25 cellular contexts compared by ENCODE assay signal in the genomic region with DNA sequence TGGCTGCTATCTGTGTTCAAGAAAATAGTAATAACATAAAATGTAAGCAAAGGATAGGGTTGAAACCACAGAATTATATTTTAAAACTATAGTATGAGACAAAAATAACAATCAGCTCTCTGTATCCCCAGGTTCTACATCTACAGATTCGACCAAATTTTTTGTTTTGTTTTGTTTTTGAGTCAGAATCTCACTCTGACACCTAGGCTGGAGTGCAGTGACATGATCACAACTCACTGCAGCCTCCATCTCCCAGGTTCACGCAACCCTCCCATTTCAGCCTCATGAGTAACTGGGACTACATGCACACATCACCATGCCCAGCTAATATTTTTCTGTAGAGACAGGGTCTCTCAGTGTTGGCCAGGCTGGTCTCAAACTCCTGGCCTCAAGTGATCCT.
DNase-seq lines count a peak whose midpoint lies in the region; ATAC-seq, FAIRE-seq and TF ChIP-seq lines count a peak whose summit lies in the region.
"Had no signal": no experiment of that assay in that cellular context is flagged by ENCODE, and none has a peak within 500 bp of the region (broad histone marks: within the 10 kb centered on the region; RNA-seq: fewer than 3 reads in every experiment).

No MANE protein-coding gene starts in this region.

- H3K4me1 ChIP-seq in HepG2 (ENCODE audit: insufficient read depth, low read length) (no peaks in the 10 kb centered on the region), right lobe of liver (no peaks in the 10 kb centered on the region), mesendoderm (ENCODE audit: control insufficient read depth, low read depth, low read length) (no peaks in the 10 kb centered on the region)
- H3K4me1 ChIP-seq: BLaER1, Caco-2 had no signal

- H3K9me3 ChIP-seq in HepG2 (ENCODE audit: low read length) (no peaks in the 10 kb centered on the region), right lobe of liver (no peaks in the 10 kb centered on the region)
- H3K9me3 ChIP-seq: BLaER1, Caco-2, HAP-1 had no signal

- no peak overlapping the region for H4K8ac ChIP-seq in mesendoderm (ENCODE audit: low read depth, low read length)

- CTCF ChIA-PET in activated CD4-positive, alpha-beta T cell treated with anti-CD3 and anti-CD28 coated beads for 36 hours (lab: Charles Lee) = interaction anchor here (0.9 kb wide), 1 partner anchor 19 kb away, joined by 3 read pairs; no protein-coding TSS in a partner anchor
- CTCF ChIA-PET in HepG2 (lab: Yijun Ruan, JAX; ENCODE audit: low intra/inter-chr PET ratio, low total read pairs) = no interaction called here

- H2AFZ ChIP-seq in HepG2 (ENCODE audit: low read length) = no peak overlapping the region
- H2AFZ ChIP-seq: GM23248 had no signal

- no peak overlapping the region for H3K4ac ChIP-seq in mesendoderm (ENCODE audit: low read depth, low read length)

- no peak overlapping the region for H3K4me2 ChIP-seq in HepG2 (ENCODE audit: low read depth, low read length)
- no peak overlapping the region for H3K4me2 ChIP-seq in mesendoderm (ENCODE audit: low read length)
- H3K4me2 ChIP-seq: BLaER1 had no signal

- no peak for TF ChIP-seq EP300 in HepG2 (IDR thresholded peaks at IDR 0.05; ENCODE audit: low read depth in 2 of 2, low read length in 2 of 2)
- TF ChIP-seq EP300 in HepG2 (CRISPR knock-in tag; IDR thresholded peaks at IDR 0.05; ENCODE audit: borderline replicate concordance) = no peak

- peak; percentile 53 for ATAC-seq in activated CD4-positive, alpha-beta T cell treated with anti-CD3 and anti-CD28 coated beads for 36 hours
- ATAC-seq in HepG2 (no peak), right lobe of liver (no peak), GM21619 (IDR thresholded peaks at IDR 0.05; ENCODE audit: unreplicated experiment) (no peak)
- peak; percentile 40 for ATAC-seq in stimulated activated effector memory CD8-positive, alpha-beta T cell treated with anti-CD3 and anti-CD28 coated beads, Interleukin-12 subunit alpha, Interleukin-12 subunit beta, amount 100 ng/mL, for 72 hours
- ATAC-seq: CD8-positive, alpha-beta T cell had no signal

- no peak overlapping the region for H4K5ac ChIP-seq in mesendoderm (ENCODE audit: low read length)

- H3K27ac Mint-ChIP-seq in activated CD4-positive, alpha-beta T cell treated with anti-CD3 and anti-CD28 coated beads for 36 hours = no peak overlapping the region
- peak overlapping the region; percentile 56 for H3K27ac Mint-ChIP-seq in activated T-helper 1 cell treated with anti-CD3 and anti-CD28 coated beads, Interleukin-12 subunit alpha, Interleukin-12 subunit beta, Interleukin-2, Interleukin-4 antibody, amounts not matched to agents 30 ng/mL and 10 ng/mL and 1 ng/mL, durations not matched to agents 14 hours and 24 hours and 36 hours
- H3K27ac Mint-ChIP-seq in stimulated activated effector memory CD8-positive, alpha-beta T cell treated with anti-CD3 and anti-CD28 coated beads, Interleukin-12 subunit alpha, Interleukin-12 subunit beta, amount 100 ng/mL, for 72 hours = no peak overlapping the region
- H3K27ac Mint-ChIP-seq: B cell; CD8-positive, alpha-beta T cell; HFFc6 had no signal

- no peak for TF ChIP-seq POLR2A in HepG2 (IDR thresholded peaks at IDR 0.05; ENCODE audit: insufficient read depth in 1 of 2, low read depth in 2 of 2, low read length in 2 of 2)
- no peak for TF ChIP-seq POLR2A in right lobe of liver (IDR thresholded peaks at IDR 0.05)

- no peak for FAIRE-seq in HepG2 (lab: Jason Lieb, UNC)
- FAIRE-seq: A204.1, GM12891, GM18507 had no signal

- no peaks in the 10 kb centered on the region for H4K20me1 ChIP-seq in HepG2 (ENCODE audit: insufficient read depth, low read length)
- H4K20me1 ChIP-seq: BLaER1 had no signal

- in situ Hi-C loops in HepG2 (cut with HindIII; ENCODE audit: extremely low pct_ligation_motif_present, low pct_unique_long_range_greater_than_20kb) = no loop called here

- H3K36me3 ChIP-seq in HepG2 (replicated peaks in 1 of 2; ENCODE audit: control insufficient read depth in 1 of 2, insufficient read depth in 2 of 2, low read length in 2 of 2) = no peaks in the 10 kb centered on the region; a peak in 1 of 5 replicates
- H3K36me3 ChIP-seq in right lobe of liver = no peaks in the 10 kb centered on the region
- no peaks in the 10 kb centered on the region for H3K36me3 ChIP-seq in mesendoderm (ENCODE audit: control insufficient read depth, insufficient read depth, low read length)
- H3K36me3 ChIP-seq: BLaER1, HAP-1 had no signal

- no peak for TF ChIP-seq CTCF in HepG2 (CRISPR knock-in tag; IDR thresholded peaks at IDR 0.05)
- no peak for TF ChIP-seq CTCF in right lobe of liver (IDR thresholded peaks at IDR 0.05)

- H3K9ac ChIP-seq in HepG2 (ENCODE audit: insufficient read depth, low read depth, low read length) = no peak overlapping the region
- H3K9ac ChIP-seq in mesendoderm (ENCODE audit: low read length) = no peak overlapping the region
- H3K9ac ChIP-seq: BLaER1, GM23248 had no signal

- no peak for TF ChIP-seq RAD21 in HepG2 (CRISPR knock-in tag; IDR thresholded peaks at IDR 0.05)

- no peaks in the 10 kb centered on the region for H3K27me3 Mint-ChIP-seq in activated CD4-positive, alpha-beta T cell treated with anti-CD3 and anti-CD28 coated beads for 36 hours
- no peaks in the 10 kb centered on the region for H3K27me3 Mint-ChIP-seq in activated T-helper 1 cell treated with anti-CD3 and anti-CD28 coated beads, Interleukin-12 subunit alpha, Interleukin-12 subunit beta, Interleukin-2, Interleukin-4 antibody, amounts not matched to agents 30 ng/mL and 10 ng/mL and 1 ng/mL, durations not matched to agents 14 hours and 24 hours and 36 hours (ENCODE audit: insufficient read depth)
- H3K27me3 Mint-ChIP-seq: B cell; CD4-positive, CD25-positive, alpha-beta regulatory T cell had no signal

- WGBS in HepG2 (ENCODE audit: low lambda C conversion rate) = 72% methylated on average over 2 of the region's 2 CpGs
- WGBS in right lobe of liver (ENCODE audit: insufficient coverage, low coverage, low lambda C conversion rate, missing lambda C conversion rate) = 78% methylated on average over 2 of the region's 2 CpGs
- no CpG with 5 or more reads among the region's 2 CpGs for WGBS in mesendoderm (ENCODE audit: extremely low coverage, insufficient coverage, low lambda C conversion rate)

- peaks cover 4% of the 10 kb centered on the region for H3K4me1 Mint-ChIP-seq in activated CD4-positive, alpha-beta T cell treated with anti-CD3 and anti-CD28 coated beads for 36 hours
- H3K4me1 Mint-ChIP-seq in activated T-helper 1 cell treated with anti-CD3 and anti-CD28 coated beads, Interleukin-12 subunit alpha, Interleukin-12 subunit beta, Interleukin-2, Interleukin-4 antibody, amounts not matched to agents 30 ng/mL and 10 ng/mL and 1 ng/mL, durations not matched to agents 14 hours and 24 hours and 36 hours (ENCODE audit: low read depth) = no peaks in the 10 kb centered on the region
- peaks cover 6% of the 10 kb centered on the region for H3K4me1 Mint-ChIP-seq in stimulated activated effector memory CD8-positive, alpha-beta T cell treated with anti-CD3 and anti-CD28 coated beads, Interleukin-12 subunit alpha, Interleukin-12 subunit beta, amount 100 ng/mL, for 72 hours
- H3K4me1 Mint-ChIP-seq: B cell had no signal

- no peak overlapping the region for H3K27ac ChIP-seq in HepG2 (ENCODE audit: extremely low read length, insufficient read depth, low read length)
- no peak overlapping the region for H3K27ac ChIP-seq in right lobe of liver
- H3K27ac ChIP-seq in mesendoderm (ENCODE audit: low read depth, low read length) = no peak overlapping the region
- H3K27ac ChIP-seq: 22Rv1, BLaER1, C4-2B, GM23248 had no signal

- H3K27me3 ChIP-seq in HepG2 (ENCODE audit: control insufficient read depth in 1 of 2, insufficient read depth in 2 of 2, low read length in 2 of 2) = no peaks in the 10 kb centered on the region
- no peaks in the 10 kb centered on the region for H3K27me3 ChIP-seq in right lobe of liver
- no peaks in the 10 kb centered on the region for H3K27me3 ChIP-seq in mesendoderm (ENCODE audit: insufficient read depth, low read length, poor library complexity)
- H3K27me3 ChIP-seq: BLaER1 had no signal

- peaks cover 5% of the 10 kb centered on the region for H3K36me3 Mint-ChIP-seq in activated CD4-positive, alpha-beta T cell treated with anti-CD3 and anti-CD28 coated beads for 36 hours (ENCODE audit: low read depth)
- no peaks in the 10 kb centered on the region for H3K36me3 Mint-ChIP-seq in activated T-helper 1 cell treated with anti-CD3 and anti-CD28 coated beads, Interleukin-12 subunit alpha, Interleukin-12 subunit beta, Interleukin-2, Interleukin-4 antibody, amounts not matched to agents 30 ng/mL and 10 ng/mL and 1 ng/mL, durations not matched to agents 14 hours and 24 hours and 36 hours (ENCODE audit: low read depth)
- no peaks in the 10 kb centered on the region for H3K36me3 Mint-ChIP-seq in stimulated activated effector memory CD8-positive, alpha-beta T cell treated with anti-CD3 and anti-CD28 coated beads, Interleukin-12 subunit alpha, Interleukin-12 subunit beta, amount 100 ng/mL, for 72 hours

- H3K4me3 ChIP-seq in HepG2 (replicated peaks in 1 of 3; ENCODE audit: insufficient read depth in 1 of 3, low read depth in 2 of 3, low read length in 3 of 3) (no peak overlapping the region), right lobe of liver (no peak overlapping the region), mesendoderm (ENCODE audit: low read length) (no peak overlapping the region)
- H3K4me3 ChIP-seq: BLaER1, GM23248, HAP-1 had no signal

- peak; percentile 10 for DNase-seq in activated CD4-positive, alpha-beta T cell treated with anti-CD3 and anti-CD28 coated beads for 36 hours
- DNase-seq in activated CD4-positive, alpha-beta T cell treated with anti-CD3 and anti-CD28 coated beads for 4 hours = no peak
- DNase-seq in HepG2 (ENCODE audit: low spot score) (no peak), right lobe of liver (no peak), mesendoderm (no peak)
- no peak for DNase-seq in activated T-helper 1 cell treated with anti-CD3 and anti-CD28 coated beads, Interleukin-12 subunit alpha, Interleukin-12 subunit beta, Interleukin-2, Interleukin-4 antibody, amounts not matched to agents 30 ng/mL and 10 ng/mL and 1 ng/mL, durations not matched to agents 14 hours and 24 hours and 36 hours (ENCODE audit: low spot score)
- DNase-seq in stimulated activated effector memory CD8-positive, alpha-beta T cell treated with anti-CD3 and anti-CD28 coated beads, Interleukin-12 subunit alpha, Interleukin-12 subunit beta, amount 100 ng/mL, for 72 hours (ENCODE audit: low spot score in 2 of 2) = no peak
- DNase-seq: Caco-2; CD4-positive, CD25-positive, alpha-beta regulatory T cell; CD8-positive, alpha-beta T cell; DMS153; DMS79; EL; GDM1; GM23248; HFFc6 had no signal

- no peak overlapping the region for H3K56ac ChIP-seq in mesendoderm (ENCODE audit: low read length)

- POLR2A ChIA-PET in activated CD4-positive, alpha-beta T cell treated with anti-CD3 and anti-CD28 coated beads for 36 hours (lab: Charles Lee) = no interaction called here
- POLR2A ChIA-PET in HepG2 (lab: Yijun Ruan, JAX) = no interaction called here

- H3K9me3 Mint-ChIP-seq in activated CD4-positive, alpha-beta T cell treated with anti-CD3 and anti-CD28 coated beads for 36 hours (ENCODE audit: low read depth) = no peaks in the 10 kb centered on the region
- no peaks in the 10 kb centered on the region for H3K9me3 Mint-ChIP-seq in activated T-helper 1 cell treated with anti-CD3 and anti-CD28 coated beads, Interleukin-12 subunit alpha, Interleukin-12 subunit beta, Interleukin-2, Interleukin-4 antibody, amounts not matched to agents 30 ng/mL and 10 ng/mL and 1 ng/mL, durations not matched to agents 14 hours and 24 hours and 36 hours
- H3K9me3 Mint-ChIP-seq in stimulated activated effector memory CD8-positive, alpha-beta T cell treated with anti-CD3 and anti-CD28 coated beads, Interleukin-12 subunit alpha, Interleukin-12 subunit beta, amount 100 ng/mL, for 72 hours = no peaks in the 10 kb centered on the region
- H3K9me3 Mint-ChIP-seq: CD8-positive, alpha-beta T cell; HFFc6 had no signal

- intact Hi-C loops in activated CD4-positive, alpha-beta T cell treated with anti-CD3 and anti-CD28 coated beads for 36 hours (cut with DNase I, micrococcal nuclease) = no loop called here
- intact Hi-C loops in HepG2 (cut with micrococcal nuclease; ENCODE audit: unreplicated experiment) = no loop called here
- intact Hi-C loops in right lobe of liver (cut with DNase I) = no loop called here
- intact Hi-C loops in activated T-helper 1 cell treated with anti-CD3 and anti-CD28 coated beads, Interleukin-12 subunit alpha, Interleukin-12 subunit beta, Interleukin-2, Interleukin-4 antibody, amounts not matched to agents 30 ng/mL and 10 ng/mL and 1 ng/mL, durations not matched to agents 14 hours and 24 hours and 36 hours (cut with micrococcal nuclease) = no loop called here

- no peak overlapping the region for H2BK5ac ChIP-seq in mesendoderm (ENCODE audit: low read length)

- no peak overlapping the region for H2BK15ac ChIP-seq in mesendoderm (replicated peaks; ENCODE audit: low read depth)

- BruUV-seq in HepG2 (replicated peaks; lab: Mats Ljungman, UMichigan) = no TSS peak

- no peaks in the 10 kb centered on the region for H3K79me1 ChIP-seq in mesendoderm (ENCODE audit: low read length)

- H2BK120ac ChIP-seq in mesendoderm (ENCODE audit: low read depth, low read length) = no peak overlapping the region

- H3K23ac ChIP-seq in mesendoderm (ENCODE audit: low read length) = no peak overlapping the region

- H2AK5ac ChIP-seq in mesendoderm (ENCODE audit: low read length) = no peak overlapping the region

- H3K79me2 ChIP-seq in HepG2 (ENCODE audit: insufficient read depth, low read length) = no peaks in the 10 kb centered on the region
- H3K79me2 ChIP-seq in mesendoderm (ENCODE audit: control insufficient read depth, insufficient read depth, low read length) = no peaks in the 10 kb centered on the region

- H3K4me3 Mint-ChIP-seq in activated CD4-positive, alpha-beta T cell treated with anti-CD3 and anti-CD28 coated beads for 36 hours = no peak overlapping the region
- H3K4me3 Mint-ChIP-seq in activated T-helper 1 cell treated with anti-CD3 and anti-CD28 coated beads, Interleukin-12 subunit alpha, Interleukin-12 subunit beta, Interleukin-2, Interleukin-4 antibody, amounts not matched to agents 30 ng/mL and 10 ng/mL and 1 ng/mL, durations not matched to agents 14 hours and 24 hours and 36 hours = no peak overlapping the region
- no peak overlapping the region for H3K4me3 Mint-ChIP-seq in stimulated activated effector memory CD8-positive, alpha-beta T cell treated with anti-CD3 and anti-CD28 coated beads, Interleukin-12 subunit alpha, Interleukin-12 subunit beta, amount 100 ng/mL, for 72 hours
- H3K4me3 Mint-ChIP-seq: B cell; CD4-positive, CD25-positive, alpha-beta regulatory T cell; CD8-positive, alpha-beta T cell; HFFc6 had no signal

- no peak overlapping the region for H3K18ac ChIP-seq in mesendoderm (ENCODE audit: low read length)

Comparison
In these comparisons a context has a peak if more than half of its experiments do, and no peak if none do; other contexts are left out.
1. ATAC-seq: peak in activated CD4-positive, alpha-beta T cell treated with anti-CD3 and anti-CD28 coated beads for 36 hours (single experiment) and stimulated activated effector memory CD8-positive, alpha-beta T cell treated with anti-CD3 and anti-CD28 coated beads, Interleukin-12 subunit alpha, Interleukin-12 subunit beta, amount 100 ng/mL, for 72 hours (single experiment); none in HepG2 (single experiment), right lobe of liver (0 of 4) and GM21619 (single experiment).